In genomic region chrX:107450823-107451509, GRCh38 we compare ENCODE assay signal across 8 cellular contexts. TPM values are rescaled to one million over a fixed set of nuclear protein-coding genes. Genes with fewer than 3 reads are reported as not detected.
DNase-seq lines count a peak whose midpoint lies in the region; ATAC-seq, FAIRE-seq and TF ChIP-seq lines count a peak whose summit lies in the region.

No MANE protein-coding gene starts in this region.

- H3K4me3 ChIP-seq in CD8-positive, alpha-beta memory T cell (ENCODE audit: low read length): peak overlapping the region; percentile 12
- H3K4me3 ChIP-seq in HepG2 (replicated peaks in 1 of 3; ENCODE audit: insufficient read depth in 1 of 3, low read depth in 2 of 3, low read length in 3 of 3): no peak overlapping the region

- no peaks in the 10 kb centered on the region for H3K36me3 Mint-ChIP-seq in CD8-positive, alpha-beta memory T cell
- H3K36me3 Mint-ChIP-seq in activated CD8-positive, alpha-beta T cell treated with anti-CD3 and anti-CD28 coated beads for 36 hours (ENCODE audit: low read depth): no peaks in the 10 kb centered on the region
- H3K36me3 Mint-ChIP-seq in memory B cell: no peaks in the 10 kb centered on the region

- POLR2A ChIA-PET in CD8-positive, alpha-beta memory T cell (lab: Charles Lee): interaction anchor here (0.6 to 1.5 kb wide), 4 partner anchors 9 to 264 kb away, joined by 3 to 4 read pairs (median 3); partner anchors contain the start of gene PRPS1
- POLR2A ChIA-PET in activated CD8-positive, alpha-beta T cell treated with anti-CD3 and anti-CD28 coated beads for 36 hours (lab: Charles Lee): no interaction called here
- POLR2A ChIA-PET in HepG2 (lab: Yijun Ruan, JAX): no interaction called here

- ATAC-seq in activated CD8-positive, alpha-beta T cell treated with anti-CD3 and anti-CD28 coated beads for 36 hours: peak; percentile 26
- ATAC-seq in memory B cell (ENCODE audit: low read depth) (peak; percentile 37), HepG2 (no peak), GM21723 (IDR thresholded peaks at IDR 0.05; ENCODE audit: unreplicated experiment) (no peak)

- peaks cover 9 to 19% of the 10 kb centered on the region in 2 donors for H3K27me3 Mint-ChIP-seq in CD8-positive, alpha-beta memory T cell
- peaks cover 40% of the 10 kb centered on the region for H3K27me3 Mint-ChIP-seq in activated CD8-positive, alpha-beta T cell treated with anti-CD3 and anti-CD28 coated beads for 36 hours
- H3K27me3 Mint-ChIP-seq in memory B cell: peaks cover 23% of the 10 kb centered on the region

- no peaks in the 10 kb centered on the region for H3K9me3 Mint-ChIP-seq in CD8-positive, alpha-beta memory T cell
- H3K9me3 Mint-ChIP-seq in activated CD8-positive, alpha-beta T cell treated with anti-CD3 and anti-CD28 coated beads for 36 hours: no peaks in the 10 kb centered on the region
- H3K9me3 Mint-ChIP-seq in memory B cell: no peaks in the 10 kb centered on the region

- TF ChIP-seq CTCF in GM20000 (IDR thresholded peaks at IDR 0.05; ENCODE audit: extremely low read depth, missing control alignments) (peak; percentile 12), HepG2 (CRISPR knock-in tag; IDR thresholded peaks at IDR 0.05) (no peak)
- TF ChIP-seq CTCF in activated CD8-positive, alpha-beta T cell treated with anti-CD3 and anti-CD28 coated beads for 36 hours (IDR thresholded peaks at IDR 0.05): no peak

- no peaks in the 10 kb centered on the region for H3K9me3 ChIP-seq in CD8-positive, alpha-beta memory T cell (ENCODE audit: low read length)
- no peaks in the 10 kb centered on the region for H3K9me3 ChIP-seq in HepG2 (ENCODE audit: low read length)

- no peak overlapping the region for H2AFZ ChIP-seq in HepG2 (ENCODE audit: low read length)

- no TSS peak for BruUV-seq in HepG2 (replicated peaks; lab: Mats Ljungman, UMichigan)

- CTCF ChIA-PET in CD8-positive, alpha-beta memory T cell (lab: Charles Lee): interaction anchor here (0.9 to 1.2 kb wide), 3 partner anchors 13 to 223 kb away, joined by 3 to 4 read pairs (median 3); no protein-coding TSS in a partner anchor
- CTCF ChIA-PET in activated CD8-positive, alpha-beta T cell treated with anti-CD3 and anti-CD28 coated beads for 36 hours (lab: Charles Lee): interaction anchor here (0.8 to 1.5 kb wide), 4 partner anchors 10 to 181 kb away, joined by 3 read pairs; partner anchors contain the start of gene PRPS1
- CTCF ChIA-PET in HepG2 (lab: Yijun Ruan, JAX; ENCODE audit: low intra/inter-chr PET ratio, low total read pairs): no interaction called here

- in situ Hi-C loops in HepG2 (cut with HindIII; ENCODE audit: extremely low pct_ligation_motif_present, low pct_unique_long_range_greater_than_20kb): no loop called here

- H3K4me3 Mint-ChIP-seq in CD8-positive, alpha-beta memory T cell: peak overlapping the region; percentile 76 to 98 (median 87)
- peak overlapping the region; percentile 51 for H3K4me3 Mint-ChIP-seq in activated CD8-positive, alpha-beta T cell treated with anti-CD3 and anti-CD28 coated beads for 36 hours
- peak overlapping the region; percentile 81 for H3K4me3 Mint-ChIP-seq in memory B cell

- no peak overlapping the region for H3K9ac ChIP-seq in HepG2 (ENCODE audit: insufficient read depth, low read depth, low read length)

- TF ChIP-seq RAD21 in HepG2 (CRISPR knock-in tag; IDR thresholded peaks at IDR 0.05): no peak

- H3K4me2 ChIP-seq in HepG2 (ENCODE audit: low read depth, low read length): no peak overlapping the region

- H3K79me2 ChIP-seq in HepG2 (ENCODE audit: insufficient read depth, low read length): no peaks in the 10 kb centered on the region

- no peak for TF ChIP-seq EP300 in HepG2 (IDR thresholded peaks at IDR 0.05; ENCODE audit: low read depth in 2 of 2, low read length in 2 of 2)
- no peak for TF ChIP-seq EP300 in HepG2 (CRISPR knock-in tag; IDR thresholded peaks at IDR 0.05; ENCODE audit: borderline replicate concordance)

- peaks cover 7% of the 10 kb centered on the region for H3K4me1 ChIP-seq in CD8-positive, alpha-beta memory T cell (ENCODE audit: insufficient read depth, low read length)
- H3K4me1 ChIP-seq in HepG2 (ENCODE audit: insufficient read depth, low read length): peaks cover 12% of the 10 kb centered on the region; the same call in 1 of the 2 replicates

- no peaks in the 10 kb centered on the region for H4K20me1 ChIP-seq in HepG2 (ENCODE audit: insufficient read depth, low read length)

- H3K27me3 ChIP-seq in CD8-positive, alpha-beta memory T cell (ENCODE audit: insufficient read depth, low read length, poor library complexity, severe bottlenecking): peaks cover 2% of the 10 kb centered on the region
- peaks cover 4 to 24% of the 10 kb centered on the region in 2 experiments; a peak in 3 of 5 replicates for H3K27me3 ChIP-seq in HepG2 (ENCODE audit: control insufficient read depth in 1 of 2, insufficient read depth in 2 of 2, low read length in 2 of 2)

- H3K27ac ChIP-seq in CD8-positive, alpha-beta memory T cell (ENCODE audit: low read depth, low read length): peak overlapping the region; percentile 38
- no peak overlapping the region for H3K27ac ChIP-seq in HepG2 (ENCODE audit: extremely low read length, insufficient read depth, low read length)

- no peaks in the 10 kb centered on the region for H3K36me3 ChIP-seq in CD8-positive, alpha-beta memory T cell (ENCODE audit: insufficient read depth, low read length)
- H3K36me3 ChIP-seq in HepG2 (replicated peaks in 1 of 2; ENCODE audit: control insufficient read depth in 1 of 2, insufficient read depth in 2 of 2, low read length in 2 of 2): no peaks in the 10 kb centered on the region

- peak in 4 of 5 donors; percentile 12 to 78 (median 51) for DNase-seq in CD8-positive, alpha-beta memory T cell
- DNase-seq in GM20000 (ENCODE audit: low spot score) (no peak), memory B cell (ENCODE audit: low spot score in 2 of 2) (no peak), frontal cortex (ENCODE audit: low spot score in 2 of 2) (no peak), GDM1 (lab: John Stamatoyannopoulos, UW) (no peak), HepG2 (ENCODE audit: low spot score) (no peak)
- peak; percentile 30 for DNase-seq in activated CD8-positive, alpha-beta T cell treated with anti-CD3 and anti-CD28 coated beads for 36 hours

- peaks cover 26 to 27% (median 26%) of the 10 kb centered on the region in 3 donors for H3K4me1 Mint-ChIP-seq in CD8-positive, alpha-beta memory T cell
- H3K4me1 Mint-ChIP-seq in activated CD8-positive, alpha-beta T cell treated with anti-CD3 and anti-CD28 coated beads for 36 hours (ENCODE audit: low read depth): peaks cover 16% of the 10 kb centered on the region
- peaks cover 14% of the 10 kb centered on the region for H3K4me1 Mint-ChIP-seq in memory B cell

- WGBS in HepG2 (ENCODE audit: low lambda C conversion rate): no CpG with 5 or more reads among the region's 19 CpGs

- peak overlapping the region; percentile 75 to 97 (median 92) for H3K27ac Mint-ChIP-seq in CD8-positive, alpha-beta memory T cell
- H3K27ac Mint-ChIP-seq in activated CD8-positive, alpha-beta T cell treated with anti-CD3 and anti-CD28 coated beads for 36 hours: no peak overlapping the region
- no peak overlapping the region for H3K27ac Mint-ChIP-seq in memory B cell

- FAIRE-seq in frontal cortex (lab: Jason Lieb, UNC) (no peak), HepG2 (lab: Jason Lieb, UNC) (no peak)

- no peak for TF ChIP-seq POLR2A in HepG2 (IDR thresholded peaks at IDR 0.05; ENCODE audit: insufficient read depth in 1 of 2, low read depth in 2 of 2, low read length in 2 of 2)

- intact Hi-C loops in activated CD8-positive, alpha-beta T cell treated with anti-CD3 and anti-CD28 coated beads for 36 hours (cut with micrococcal nuclease): loop anchor here (10.0 kb wide), 1 partner anchor 324 kb away; the partner anchor contains the start of genes NCBP2L and TSC22D3
- intact Hi-C loops in HepG2 (cut with micrococcal nuclease; ENCODE audit: unreplicated experiment): no loop called here

TF ChIP-seq in HepG2, 621 proteins besides CTCF, POLR2A, EP300 and RAD21:
- no peak for TF ChIP-seq NFYB (CRISPR knock-in tag; IDR thresholded peaks at IDR 0.05)
- TF ChIP-seq, protein P1, sequence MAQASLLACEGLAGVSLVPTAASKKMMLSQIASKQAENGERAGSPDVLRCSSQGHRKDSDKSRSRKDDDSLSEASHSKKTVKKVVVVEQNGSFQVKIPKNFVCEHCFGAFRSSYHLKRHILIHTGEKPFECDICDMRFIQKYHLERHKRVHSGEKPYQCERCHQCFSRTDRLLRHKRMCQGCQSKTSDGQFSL (CRISPR knock-in tag; IDR thresholded peaks at IDR 0.05): no peak

RNA-seq across cellular contexts. Expression of gene FRMPD3, which starts 1.5 kb away (rescaled TPM):
- total RNA-seq in CD8-positive, alpha-beta memory T cell: under 1 TPM; 0.22 to 0.24 TPM
- 0.21 TPM for polyA plus RNA-seq in CD8-positive, alpha-beta memory T cell
- not detected for total RNA-seq in activated CD8-positive, alpha-beta T cell treated with anti-CD3 and anti-CD28 coated beads for 36 hours
- 1.6 TPM for total RNA-seq in frontal cortex
- not detected in 2 replicates for total RNA-seq in HepG2 (2016; rRNA removed; fragmentation: Illumina TruSeq; extraction: Trizol)
- not detected in 2 replicates for total RNA-seq in HepG2 (2016; cell fraction: cytosol; rRNA removed; fragmentation: Illumina TruSeq; extraction: Trizol; ENCODE audit: low read depth)
- total RNA-seq in HepG2 (2016; cell fraction: insoluble cytoplasmic fraction; rRNA removed; fragmentation: Illumina TruSeq; extraction: Trizol): not detected in 2 replicates
- total RNA-seq in HepG2 (2016; cell fraction: membrane; rRNA removed; fragmentation: Illumina TruSeq; extraction: Trizol): not detected in 2 replicates
- total RNA-seq in HepG2 (2016; cell fraction: nucleus; rRNA removed; fragmentation: Illumina TruSeq; extraction: Trizol): not detected in 2 replicates
- polyA plus RNA-seq in HepG2 (2011; rRNA removed): not detected in 2 replicates
- polyA plus RNA-seq in HepG2 (2011; cell fraction: cytosol; rRNA removed): not detected in 2 replicates
- not detected in 2 replicates for polyA plus RNA-seq in HepG2 (2011; cell fraction: nucleus; rRNA removed)
- polyA plus RNA-seq in HepG2 (2012): not detected in 2 replicates
- polyA plus RNA-seq in HepG2 (2016; cell fraction: cytosol; fragmentation: Illumina TruSeq; extraction: Trizol; ENCODE audit: low read depth): not detected in 2 replicates
- polyA plus RNA-seq in HepG2 (2016; cell fraction: insoluble cytoplasmic fraction; fragmentation: Illumina TruSeq; extraction: Trizol; ENCODE audit: low read depth): not detected in 2 replicates
- not detected in 2 replicates for polyA plus RNA-seq in HepG2 (2016; cell fraction: membrane; fragmentation: Illumina TruSeq; extraction: Trizol; ENCODE audit: low read depth)
- not detected in 2 replicates for polyA plus RNA-seq in HepG2 (2016; cell fraction: nucleus; fragmentation: Illumina TruSeq; extraction: Trizol; ENCODE audit: insufficient read depth, low read depth)
- polyA minus RNA-seq in HepG2 (2011; rRNA and poly(A)+ RNA removed; ENCODE audit: low replicate concordance): not detected in 2 replicates
- polyA minus RNA-seq in HepG2 (2011; cell fraction: cytosol; rRNA and poly(A)+ RNA removed): not detected in 2 replicates
- not detected in 2 replicates for polyA minus RNA-seq in HepG2 (2011; cell fraction: nucleus; rRNA and poly(A)+ RNA removed)

Comparison
In these comparisons a context has a peak if more than half of its experiments do, and no peak if none do; other contexts are left out.
1. DNase-seq: peak in CD8-positive, alpha-beta memory T cell (4 of 5) and activated CD8-positive, alpha-beta T cell treated with anti-CD3 and anti-CD28 coated beads for 36 hours (single experiment); none in GM20000 (single experiment), memory B cell (0 of 2), frontal cortex (0 of 2), GDM1 (single experiment) and HepG2 (single experiment).
2. H3K27ac Mint-ChIP-seq: peak in CD8-positive, alpha-beta memory T cell (8 of 8); none in activated CD8-positive, alpha-beta T cell treated with anti-CD3 and anti-CD28 coated beads for 36 hours (single experiment) and memory B cell (single experiment).
3. ATAC-seq: peak in activated CD8-positive, alpha-beta T cell treated with anti-CD3 and anti-CD28 coated beads for 36 hours (single experiment) and memory B cell (single experiment); none in HepG2 (single experiment) and GM21723 (single experiment).
4. Peak in every context shown above with its lines, with median percentiles within 50 percentile points of each other: H3K4me3 Mint-ChIP-seq.